29 cellular contexts compared by ENCODE assay signal in the genomic region with DNA sequence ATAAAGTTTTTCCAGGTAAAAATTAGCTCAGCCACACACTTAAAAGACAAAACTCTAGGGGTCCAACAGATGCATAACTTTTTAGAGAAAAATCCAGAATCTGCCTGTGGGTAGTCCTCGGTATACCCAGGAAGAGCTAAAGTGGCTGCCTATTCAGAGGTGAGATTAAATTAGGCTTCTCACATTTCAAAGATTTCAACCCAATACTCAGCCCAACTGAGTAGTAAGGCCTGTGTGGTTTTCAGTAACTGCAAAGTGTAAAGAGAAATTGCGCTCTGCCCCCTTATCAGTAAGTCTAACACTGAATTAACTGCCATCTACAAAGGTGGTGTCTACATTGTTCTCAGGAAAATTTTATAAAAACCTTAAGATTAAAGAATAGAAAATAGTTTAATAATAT.
A peak's percentile ranks its signal among the peaks of the same experiment; 100 is the strongest.
DNase-seq lines count a peak whose midpoint lies in the region; ATAC-seq, FAIRE-seq and TF ChIP-seq lines count a peak whose summit lies in the region.
"Had no signal": no experiment of that assay in that cellular context is flagged by ENCODE, and none has a peak within 500 bp of the region (broad histone marks: within the 10 kb centered on the region; RNA-seq: fewer than 3 reads in every experiment).

No MANE protein-coding gene starts in this region.

- H3K18ac ChIP-seq in H1 (ENCODE audit: extremely low read depth, low read length) = no peak overlapping the region

- no peaks in the 10 kb centered on the region for H3K27me3 ChIP-seq in CD8-positive, alpha-beta memory T cell (ENCODE audit: insufficient read depth, low read length, poor library complexity, severe bottlenecking)
- no peaks in the 10 kb centered on the region for H3K27me3 ChIP-seq in H1 (replicated peaks in 1 of 4; ENCODE audit: control insufficient read depth in 3 of 4, extremely low read depth in 1 of 4, insufficient read depth in 3 of 4, low read length in 3 of 4)
- H3K27me3 ChIP-seq: ascending aorta, BE2C, heart left ventricle, tibial nerve had no signal

- H3K79me1 ChIP-seq in H1 (ENCODE audit: low read depth, low read length) = no peaks in the 10 kb centered on the region

- H2BK120ac ChIP-seq in H1 (replicated peaks; ENCODE audit: low read depth, low read length) = no peak overlapping the region

- peaks cover 0 to 3% of the 10 kb centered on the region in 2 experiments; a peak in 1 of 4 replicates for H3K79me2 ChIP-seq in H1 (ENCODE audit: control insufficient read depth in 1 of 2, insufficient read depth in 2 of 2, low read length in 2 of 2)

- peaks cover 47% of the 10 kb centered on the region for H3K4me1 ChIP-seq in CD8-positive, alpha-beta memory T cell (ENCODE audit: insufficient read depth, low read length)
- peaks cover 0 to 5% (median 1%) of the 10 kb centered on the region in 4 experiments; a peak in 2 of 7 replicates for H3K4me1 ChIP-seq in H1 (replicated peaks in 1 of 4; ENCODE audit: control insufficient read depth in 3 of 4, insufficient read depth in 4 of 4, low read length in 3 of 4)
- H3K4me1 ChIP-seq: BE2C had no signal

- H3K4ac ChIP-seq in H1 (replicated peaks; ENCODE audit: insufficient read length, low read depth, low read length) = no peak overlapping the region

- TF ChIP-seq RAD21 in H1 (IDR thresholded peaks at IDR 0.05 in 1 of 2, conservative IDR thresholded peaks at IDR 0.05 in 1 of 2; ENCODE audit: low read depth in 2 of 2, low read length in 2 of 2) = no peak

- H3K4me3 ChIP-seq in CD8-positive, alpha-beta memory T cell (ENCODE audit: low read length) = no peak overlapping the region
- no peak overlapping the region for H3K4me3 ChIP-seq in H1 (ENCODE audit: extremely low read depth in 1 of 4, insufficient read depth in 2 of 4, low read depth in 3 of 4, low read length in 4 of 4)
- H3K4me3 ChIP-seq: ascending aorta, heart left ventricle, lung, mucosa of descending colon, tibial nerve had no signal

- no peak overlapping the region for H2AK5ac ChIP-seq in H1 (ENCODE audit: low read depth, low read length)

- no peaks in the 10 kb centered on the region; the same call in 1 of the 2 replicates for H3K23me2 ChIP-seq in H1 (ENCODE audit: low read depth, low read length)

- no peak overlapping the region for H4K8ac ChIP-seq in H1 (ENCODE audit: extremely low read depth, insufficient read depth, low read length)

- no peak overlapping the region for H2BK5ac ChIP-seq in H1 (ENCODE audit: low read depth, low read length)

- no peak overlapping the region for H3K4me2 ChIP-seq in H1 (ENCODE audit: insufficient read depth in 1 of 2, low read depth in 2 of 2, low read length in 2 of 2)

- no peak overlapping the region for H4K91ac ChIP-seq in H1 (replicated peaks; ENCODE audit: insufficient read length, low read length)

- POLR2A ChIA-PET in CD8-positive, alpha-beta memory T cell (lab: Charles Lee) = no interaction called here
- POLR2A ChIA-PET in activated CD4-positive, alpha-beta memory T cell treated with anti-CD3 and anti-CD28 coated beads, Interleukin-2, amount 10 ng/mL, durations not matched to agents 7 days and 5 days (lab: Charles Lee) = interaction anchor here (0.9 to 1.7 kb wide), 5 partner anchors 14 to 89 kb away, joined by 3 to 7 read pairs (median 3); a partner anchor contains a TSS
- POLR2A ChIA-PET in H1 (lab: Charles Lee; ENCODE audit: partially characterized antibody) = no interaction called here

- H3K4me3 Mint-ChIP-seq in activated CD8-positive, alpha-beta memory T cell treated with anti-CD3 and anti-CD28 coated beads, Interleukin-2, amount 10 ng/mL, durations not matched to agents 7 days and 5 days = peak overlapping the region; percentile 2
- peak overlapping the region in 5 of 7 donors; percentile 20 to 58 (median 36) for H3K4me3 Mint-ChIP-seq in CD8-positive, alpha-beta memory T cell
- peak overlapping the region; percentile 31 for H3K4me3 Mint-ChIP-seq in activated CD4-positive, alpha-beta memory T cell treated with anti-CD3 and anti-CD28 coated beads, Interleukin-2, amount 10 ng/mL, durations not matched to agents 7 days and 5 days
- H3K4me3 Mint-ChIP-seq: H9, IgD-negative memory B cell had no signal

- peaks cover 6% of the 10 kb centered on the region for H3K36me3 Mint-ChIP-seq in activated CD8-positive, alpha-beta memory T cell treated with anti-CD3 and anti-CD28 coated beads, Interleukin-2, amount 10 ng/mL, durations not matched to agents 7 days and 5 days
- no peaks in the 10 kb centered on the region for H3K36me3 Mint-ChIP-seq in CD8-positive, alpha-beta memory T cell
- H3K36me3 Mint-ChIP-seq in activated CD4-positive, alpha-beta memory T cell treated with anti-CD3 and anti-CD28 coated beads, Interleukin-2, amount 10 ng/mL, durations not matched to agents 7 days and 5 days (ENCODE audit: low read depth) = peaks cover 16% of the 10 kb centered on the region
- H3K36me3 Mint-ChIP-seq: IgD-negative memory B cell had no signal

- CTCF ChIA-PET in activated CD8-positive, alpha-beta memory T cell treated with anti-CD3 and anti-CD28 coated beads, Interleukin-2, amount 10 ng/mL, durations not matched to agents 7 days and 5 days (lab: Charles Lee) = interaction anchor here (1.1 to 1.3 kb wide), 3 partner anchors 75 to 873 kb away, joined by 3 to 5 read pairs (median 4); a partner anchor contains a TSS
- CTCF ChIA-PET in CD8-positive, alpha-beta memory T cell (lab: Charles Lee) = interaction anchor here (0.8 to 1.4 kb wide), 3 partner anchors 13 to 76 kb away, joined by 3 read pairs; no protein-coding TSS in a partner anchor
- CTCF ChIA-PET in activated CD4-positive, alpha-beta memory T cell treated with anti-CD3 and anti-CD28 coated beads, Interleukin-2, amount 10 ng/mL, durations not matched to agents 7 days and 5 days (lab: Charles Lee) = interaction anchor here (0.8 to 1.1 kb wide), 5 partner anchors 86 to 162 kb away, joined by 3 to 6 read pairs (median 3); a partner anchor contains a TSS
- CTCF ChIA-PET in H1 (lab: Charles Lee; ENCODE audit: partially characterized antibody) = interaction anchor here (0.8 to 1.2 kb wide), 4 partner anchors 13 to 159 kb away, joined by 3 to 4 read pairs (median 3); no protein-coding TSS in a partner anchor

- H2BK15ac ChIP-seq in H1 (ENCODE audit: low read length) = no peak overlapping the region

- TF ChIP-seq EP300 in H1 (IDR thresholded peaks at IDR 0.05; ENCODE audit: borderline replicate concordance in 1 of 2, low read depth in 2 of 2, low read length in 2 of 2) = no peak

- no peak for ATAC-seq in activated CD8-positive, alpha-beta memory T cell treated with anti-CD3 and anti-CD28 coated beads, Interleukin-2, amount 10 ng/mL, durations not matched to agents 7 days and 5 days
- ATAC-seq in HG02588 (IDR thresholded peaks at IDR 0.05; ENCODE audit: unreplicated experiment) = no peak
- ATAC-seq: esophagus mucosa, heart left ventricle, mucosa of descending colon, Panc1, right cardiac atrium had no signal

- no peaks in the 10 kb centered on the region for H4K20me1 ChIP-seq in H1 (replicated peaks in 1 of 2; ENCODE audit: control insufficient read depth in 1 of 2, insufficient read depth in 2 of 2, low read length in 2 of 2)

- no peak overlapping the region for H3K27ac ChIP-seq in CD8-positive, alpha-beta memory T cell (ENCODE audit: low read depth, low read length)
- no peak overlapping the region for H3K27ac ChIP-seq in H1 (ENCODE audit: low read depth, low read length)
- H3K27ac ChIP-seq: ascending aorta had no signal

- H3K14ac ChIP-seq in H1 (ENCODE audit: insufficient read length) = no peak overlapping the region

- TF ChIP-seq POLR2A in H1 (IDR thresholded peaks at IDR 0.05; ENCODE audit: control extremely low read depth in 1 of 2, low read depth in 2 of 2, low read length in 2 of 2) = no peak

- H3K27ac Mint-ChIP-seq in activated CD8-positive, alpha-beta memory T cell treated with anti-CD3 and anti-CD28 coated beads, Interleukin-2, amount 10 ng/mL, durations not matched to agents 7 days and 5 days = no peak overlapping the region
- peak overlapping the region in 5 of 8 donors; percentile 6 to 77 (median 53) for H3K27ac Mint-ChIP-seq in CD8-positive, alpha-beta memory T cell
- no peak overlapping the region for H3K27ac Mint-ChIP-seq in activated CD4-positive, alpha-beta memory T cell treated with anti-CD3 and anti-CD28 coated beads, Interleukin-2, amount 10 ng/mL, durations not matched to agents 7 days and 5 days
- H3K27ac Mint-ChIP-seq: H9 had no signal

- H3K4me1 Mint-ChIP-seq in activated CD8-positive, alpha-beta memory T cell treated with anti-CD3 and anti-CD28 coated beads, Interleukin-2, amount 10 ng/mL, durations not matched to agents 7 days and 5 days = peaks cover 37% of the 10 kb centered on the region
- H3K4me1 Mint-ChIP-seq in CD8-positive, alpha-beta memory T cell = peaks cover 46 to 83% (median 74%) of the 10 kb centered on the region in 3 donors
- peaks cover 73% of the 10 kb centered on the region for H3K4me1 Mint-ChIP-seq in activated CD4-positive, alpha-beta memory T cell treated with anti-CD3 and anti-CD28 coated beads, Interleukin-2, amount 10 ng/mL, durations not matched to agents 7 days and 5 days

- no peaks in the 10 kb centered on the region for H3K36me3 ChIP-seq in CD8-positive, alpha-beta memory T cell (ENCODE audit: insufficient read depth, low read length)
- H3K36me3 ChIP-seq in H1 (ENCODE audit: control insufficient read depth in 2 of 4, insufficient read depth in 4 of 4, low read length in 3 of 4) = no peaks in the 10 kb centered on the region
- H3K36me3 ChIP-seq: ascending aorta, BE2C, heart left ventricle, tibial nerve had no signal

- no peak for DNase-seq in activated CD8-positive, alpha-beta memory T cell treated with anti-CD3 and anti-CD28 coated beads, Interleukin-2, amount 10 ng/mL, durations not matched to agents 7 days and 5 days
- DNase-seq in activated CD8-positive, alpha-beta memory T cell treated with anti-CD3 and anti-CD28 coated beads, Interleukin-2, amount 50 U/mL, for 4 hours = no peak
- DNase-seq in CD8-positive, alpha-beta memory T cell = no peak
- DNase-seq in activated CD4-positive, alpha-beta memory T cell treated with anti-CD3 and anti-CD28 coated beads, Interleukin-2, amount 10 ng/mL, durations not matched to agents 7 days and 5 days = no peak
- DNase-seq in H1 (ENCODE audit: low read depth in 1 of 2, low spot score in 2 of 2) = no peak
- DNase-seq in posterior vena cava (ENCODE audit: low spot score) = no peak
- DNase-seq in AG08396 (ENCODE audit: low spot score) = no peak
- DNase-seq: activated CD4-positive, CD25-positive, alpha-beta regulatory T cell; activated gamma-delta T cell; BE2C; cortex of kidney; DMS79 treated with DMSO at 0.1 percent for 48 hours; foreskin fibroblast; H9; heart left ventricle; mucosa of descending colon; NCI-H1105; NCI-H187 treated with DMSO at 0.1 percent for 48 hours; NCI-H526; right cardiac atrium; SHP77 treated with DMSO at 0.1 percent for 48 hours; stimulated activated CD4-positive, alpha-beta T cell treated with anti-CD3 and anti-CD28 coated beads, Interleukin-2, amount 100 ng/mL, for 24 hours had no signal

- H3K9me3 Mint-ChIP-seq in activated CD8-positive, alpha-beta memory T cell treated with anti-CD3 and anti-CD28 coated beads, Interleukin-2, amount 10 ng/mL, durations not matched to agents 7 days and 5 days (ENCODE audit: low read depth) = no peaks in the 10 kb centered on the region
- no peaks in the 10 kb centered on the region for H3K9me3 Mint-ChIP-seq in CD8-positive, alpha-beta memory T cell
- no peaks in the 10 kb centered on the region for H3K9me3 Mint-ChIP-seq in activated CD4-positive, alpha-beta memory T cell treated with anti-CD3 and anti-CD28 coated beads, Interleukin-2, amount 10 ng/mL, durations not matched to agents 7 days and 5 days
- H3K9me3 Mint-ChIP-seq: H9, IgD-negative memory B cell had no signal

- TF ChIP-seq CTCF in H1 (IDR thresholded peaks at IDR 0.05; ENCODE audit: control extremely low read depth in 1 of 3, insufficient read depth in 1 of 3, low read depth in 1 of 3, low read length in 3 of 3) = no peak

- H3K9me3 ChIP-seq in CD8-positive, alpha-beta memory T cell (ENCODE audit: low read length) = no peaks in the 10 kb centered on the region
- no peaks in the 10 kb centered on the region for H3K9me3 ChIP-seq in H1 (ENCODE audit: insufficient read depth in 2 of 2, low read depth in 1 of 2, low read length in 1 of 2)
- H3K9me3 ChIP-seq: ascending aorta, BE2C, heart left ventricle, mucosa of descending colon, tibial nerve had no signal

- H3K56ac ChIP-seq in H1 (replicated peaks; ENCODE audit: insufficient read length, low read depth, low read length) = no peak overlapping the region

- WGBS in H1 (ENCODE audit: extremely low coverage in 1 of 2, insufficient coverage in 1 of 2, insufficient read length in 1 of 2, insufficient replicate concordance in 2 of 2, low coverage in 1 of 2, low lambda C conversion rate in 2 of 2, missing lambda C conversion rate in 1 of 2), 2 experiments = 78% methylated on average over 2 of the region's 2 CpGs; no CpG with 5 or more reads in 1 of the 2 experiments

- H2BK20ac ChIP-seq in H1 (ENCODE audit: low read length) = no peak overlapping the region

- intact Hi-C loops in posterior vena cava (cut with DNase I) = no loop called here

- H2BK12ac ChIP-seq in H1 (ENCODE audit: low read depth, low read length) = no peak overlapping the region

- H3K23ac ChIP-seq in H1 (ENCODE audit: insufficient read length) = no peak overlapping the region

- H2AFZ ChIP-seq in H1 (ENCODE audit: low read length) = no peak overlapping the region

- no peaks in the 10 kb centered on the region for H3K27me3 Mint-ChIP-seq in activated CD8-positive, alpha-beta memory T cell treated with anti-CD3 and anti-CD28 coated beads, Interleukin-2, amount 10 ng/mL, durations not matched to agents 7 days and 5 days
- no peaks in the 10 kb centered on the region for H3K27me3 Mint-ChIP-seq in CD8-positive, alpha-beta memory T cell
- H3K27me3 Mint-ChIP-seq in activated CD4-positive, alpha-beta memory T cell treated with anti-CD3 and anti-CD28 coated beads, Interleukin-2, amount 10 ng/mL, durations not matched to agents 7 days and 5 days = no peaks in the 10 kb centered on the region
- H3K27me3 Mint-ChIP-seq: IgD-negative memory B cell had no signal

- H3K9ac ChIP-seq in H1 (replicated peaks in 1 of 4; ENCODE audit: extremely low read depth in 1 of 4, low read depth in 3 of 4, low read length in 3 of 4) = no peak overlapping the region

- peak; percentile 58 for FAIRE-seq in H1 (lab: Jason Lieb, UNC)

- H4K5ac ChIP-seq in H1 (ENCODE audit: insufficient read length, low read depth, low read length) = no peak overlapping the region

Comparison
In these comparisons a context has a peak if more than half of its experiments do, and no peak if none do; other contexts are left out.
1. H3K27ac Mint-ChIP-seq: peak in CD8-positive, alpha-beta memory T cell (5 of 8); none in activated CD8-positive, alpha-beta memory T cell treated with anti-CD3 and anti-CD28 coated beads, Interleukin-2, amount 10 ng/mL, durations not matched to agents 7 days and 5 days (single experiment) and activated CD4-positive, alpha-beta memory T cell treated with anti-CD3 and anti-CD28 coated beads, Interleukin-2, amount 10 ng/mL, durations not matched to agents 7 days and 5 days (single experiment).
2. Peak in every context shown above with its lines, with median percentiles within 50 percentile points of each other: H3K4me3 Mint-ChIP-seq.